Comparison of ENCODE assay signal across 8 cellular contexts in the genomic region with DNA sequence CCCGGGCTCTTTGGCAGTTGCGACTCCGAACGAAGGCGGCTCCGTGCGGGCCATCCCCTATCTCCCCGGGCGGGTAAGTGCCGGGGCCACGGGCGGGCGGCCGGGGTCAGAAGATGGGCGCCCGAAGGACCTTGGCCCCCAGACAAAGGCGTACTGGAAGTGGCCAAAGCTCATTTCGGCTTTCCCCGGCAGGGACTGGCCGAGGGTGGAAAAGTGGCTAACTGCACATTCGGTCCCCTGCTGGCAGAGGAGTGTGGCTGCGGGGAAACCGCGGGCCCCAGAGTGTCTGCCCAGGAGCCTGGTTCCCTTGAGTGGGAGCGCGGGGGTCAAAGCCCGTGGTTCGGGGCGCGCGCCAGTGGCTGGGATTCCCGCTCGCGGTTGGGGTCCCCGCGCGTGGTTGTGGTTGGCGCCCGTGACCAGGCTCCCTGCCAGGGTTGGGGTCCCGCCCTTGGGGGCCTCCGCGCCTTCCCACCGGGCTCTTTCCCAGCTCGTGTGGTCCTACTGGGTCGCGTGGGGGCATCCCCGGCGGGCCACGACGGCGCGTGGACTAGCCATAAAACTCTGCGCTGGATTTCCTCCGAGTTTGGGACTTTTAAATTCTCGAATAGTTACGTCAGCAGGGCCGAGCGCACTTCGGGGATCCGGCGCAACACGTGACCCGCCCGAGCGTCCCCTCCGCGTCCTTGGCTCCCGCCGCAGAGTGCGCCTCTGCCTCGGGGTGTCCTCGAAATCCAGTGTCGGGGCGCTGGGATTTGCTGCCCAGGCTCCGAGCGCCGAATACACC.
DNase-seq lines count a peak whose midpoint lies in the region; ATAC-seq and TF ChIP-seq lines count a peak whose summit lies in the region.

No MANE protein-coding gene starts in this region.

- H3K4me1 Mint-ChIP-seq in activated CD4-positive, alpha-beta T cell treated with anti-CD3 and anti-CD28 coated beads for 36 hours, result peaks cover 3% of the 10 kb centered on the region
- H3K4me1 Mint-ChIP-seq in activated CD4-positive, alpha-beta T cell treated with anti-CD3 and anti-CD28 coated beads, Interleukin-2, amount 10 ng/mL, durations not matched to agents 7 days and 5 days, result no peaks in the 10 kb centered on the region

- peak; percentile 34 for DNase-seq in activated CD4-positive, alpha-beta T cell treated with anti-CD3 and anti-CD28 coated beads for 36 hours
- DNase-seq in activated CD4-positive, alpha-beta T cell treated with anti-CD3 and anti-CD28 coated beads, Interleukin-2, amount 10 ng/mL, durations not matched to agents 7 days and 5 days, result no peak
- DNase-seq in LHCN-M2 (ENCODE audit: low read depth) (peak; percentile 80), right atrium auricular region (ENCODE audit: low spot score) (peak; percentile 86), sigmoid colon (peak; percentile 95)

- H3K27ac Mint-ChIP-seq in activated CD4-positive, alpha-beta T cell treated with anti-CD3 and anti-CD28 coated beads for 36 hours, result no peak overlapping the region
- H3K27ac Mint-ChIP-seq in activated CD4-positive, alpha-beta T cell treated with anti-CD3 and anti-CD28 coated beads, Interleukin-2, amount 10 ng/mL, durations not matched to agents 7 days and 5 days, result no peak overlapping the region

- TF ChIP-seq POLR2A in sigmoid colon (IDR thresholded peaks at IDR 0.05), result peak; percentile 87 to 90

- TF ChIP-seq CTCF in right atrium auricular region (IDR thresholded peaks at IDR 0.05), result no peak
- TF ChIP-seq CTCF in sigmoid colon (IDR thresholded peaks at IDR 0.05), result peak; percentile 32 to 76 (median 65)

- H3K36me3 ChIP-seq in right atrium auricular region (no peaks in the 10 kb centered on the region), sigmoid colon (no peaks in the 10 kb centered on the region)

- H3K27me3 Mint-ChIP-seq in activated CD4-positive, alpha-beta T cell treated with anti-CD3 and anti-CD28 coated beads for 36 hours, result peaks cover 44% of the 10 kb centered on the region
- peaks cover 53% of the 10 kb centered on the region for H3K27me3 Mint-ChIP-seq in activated CD4-positive, alpha-beta T cell treated with anti-CD3 and anti-CD28 coated beads, Interleukin-2, amount 10 ng/mL, durations not matched to agents 7 days and 5 days

- no peak overlapping the region for H3K4me3 Mint-ChIP-seq in activated CD4-positive, alpha-beta T cell treated with anti-CD3 and anti-CD28 coated beads for 36 hours
- no peak overlapping the region for H3K4me3 Mint-ChIP-seq in activated CD4-positive, alpha-beta T cell treated with anti-CD3 and anti-CD28 coated beads, Interleukin-2, amount 10 ng/mL, durations not matched to agents 7 days and 5 days

- H3K9me3 Mint-ChIP-seq in activated CD4-positive, alpha-beta T cell treated with anti-CD3 and anti-CD28 coated beads for 36 hours (ENCODE audit: low read depth), result no peaks in the 10 kb centered on the region
- no peaks in the 10 kb centered on the region for H3K9me3 Mint-ChIP-seq in activated CD4-positive, alpha-beta T cell treated with anti-CD3 and anti-CD28 coated beads, Interleukin-2, amount 10 ng/mL, durations not matched to agents 7 days and 5 days

- H3K27me3 ChIP-seq in right atrium auricular region (no peaks in the 10 kb centered on the region), sigmoid colon (no peaks in the 10 kb centered on the region)

- peaks cover 0 to 56% of the 10 kb centered on the region in 2 donors for H3K4me1 ChIP-seq in right atrium auricular region
- peaks cover 0 to 54% (median 43%) of the 10 kb centered on the region in 4 donors for H3K4me1 ChIP-seq in sigmoid colon

- CTCF ChIA-PET in activated CD4-positive, alpha-beta T cell treated with anti-CD3 and anti-CD28 coated beads for 36 hours (lab: Charles Lee), result interaction anchor here (0.5 kb wide), 1 partner anchor 136 kb away, joined by 3 read pairs; no protein-coding TSS in a partner anchor
- CTCF ChIA-PET in activated CD4-positive, alpha-beta T cell treated with anti-CD3 and anti-CD28 coated beads, Interleukin-2, amount 10 ng/mL, durations not matched to agents 7 days and 5 days (lab: Charles Lee), result no interaction called here

- peak in 3 of 4 donors; percentile 13 to 90 (median 42) for TF ChIP-seq EP300 in sigmoid colon (IDR thresholded peaks at IDR 0.05)

- peak; percentile 39 for ATAC-seq in activated CD4-positive, alpha-beta T cell treated with anti-CD3 and anti-CD28 coated beads for 36 hours
- ATAC-seq in GM18867 (IDR thresholded peaks at IDR 0.05; ENCODE audit: unreplicated experiment), result no peak
- no peak for ATAC-seq in HG03378 (IDR thresholded peaks at IDR 0.05; ENCODE audit: unreplicated experiment)

- POLR2A ChIA-PET in activated CD4-positive, alpha-beta T cell treated with anti-CD3 and anti-CD28 coated beads for 36 hours (lab: Charles Lee), result no interaction called here
- POLR2A ChIA-PET in activated CD4-positive, alpha-beta T cell treated with anti-CD3 and anti-CD28 coated beads, Interleukin-2, amount 10 ng/mL, durations not matched to agents 7 days and 5 days (lab: Charles Lee), result no interaction called here

- H3K27ac ChIP-seq in angular gyrus (ENCODE audit: low read depth, low read length) (peak overlapping the region; percentile 37), right atrium auricular region (peak overlapping the region; percentile 99 to 100), sigmoid colon (peak overlapping the region; percentile 99 to 100 (median 100))

- intact Hi-C loops in activated CD4-positive, alpha-beta T cell treated with anti-CD3 and anti-CD28 coated beads for 36 hours (cut with DNase I, micrococcal nuclease), result no loop called here
- intact Hi-C loops in sigmoid colon (cut with DNase I), result loop anchor here (2.0 kb wide), 5 partner anchors 51 to 189 kb away; a partner anchor contains a TSS

- H3K4me3 ChIP-seq in right atrium auricular region (peak overlapping the region; percentile 70 to 73), sigmoid colon (peak overlapping the region; percentile 72 to 91 (median 76))

- no peaks in the 10 kb centered on the region for H3K36me3 Mint-ChIP-seq in activated CD4-positive, alpha-beta T cell treated with anti-CD3 and anti-CD28 coated beads for 36 hours (ENCODE audit: low read depth)
- no peaks in the 10 kb centered on the region for H3K36me3 Mint-ChIP-seq in activated CD4-positive, alpha-beta T cell treated with anti-CD3 and anti-CD28 coated beads, Interleukin-2, amount 10 ng/mL, durations not matched to agents 7 days and 5 days (ENCODE audit: low read depth)

- H3K9me3 ChIP-seq in right atrium auricular region, result no peaks in the 10 kb centered on the region
- no peaks in the 10 kb centered on the region for H3K9me3 ChIP-seq in sigmoid colon

- 1 to 2% methylated on average over 77 of the region's 77 CpGs for WGBS in sigmoid colon, 2 donors

Comparison
In these comparisons a context has a peak if more than half of its experiments do, and no peak if none do; other contexts are left out.
1. H3K27ac ChIP-seq: peak in every context shown above with its lines; median percentile 100 in right atrium auricular region; 100 in sigmoid colon; 37 in angular gyrus.
2. CTCF ChIP-seq: peak in sigmoid colon (4 of 4); none in right atrium auricular region (0 of 2).